ENCODE assay signal across 12 cellular contexts in genomic region chr11:82174610-82175009, GRCh38.
DNase-seq lines count a peak whose midpoint lies in the region; ATAC-seq and TF ChIP-seq lines count a peak whose summit lies in the region.
"Had no signal": no experiment of that assay in that cellular context is flagged by ENCODE, and none has a peak within 500 bp of the region (broad histone marks: within the 10 kb centered on the region; RNA-seq: fewer than 3 reads in every experiment).

No MANE protein-coding gene starts in this region.

- TF ChIP-seq CTCF in PC-3 (conservative IDR thresholded peaks at IDR 0.05; ENCODE audit: low read depth, low read length) (peak; percentile 44; the same call in 1 of the 2 replicates), glutamatergic neuron (IDR thresholded peaks at IDR 0.05; ENCODE audit: partially characterized antibody, unreplicated experiment) (peak; percentile 84)

- H3K36me3 ChIP-seq in PC-3 (ENCODE audit: low read depth, low read length): no peaks in the 10 kb centered on the region
- H3K36me3 ChIP-seq: pancreas had no signal

- peak; percentile 50 for ATAC-seq in HG02642 (IDR thresholded peaks at IDR 0.05; ENCODE audit: poor library complexity, unreplicated experiment)
- no peak for ATAC-seq in PC-3
- no peak for ATAC-seq in GM19467 (IDR thresholded peaks at IDR 0.05; ENCODE audit: unreplicated experiment)
- no peak for ATAC-seq in HG03460 (IDR thresholded peaks at IDR 0.05; ENCODE audit: unreplicated experiment)
- ATAC-seq: esophagus mucosa, pancreas had no signal

- POLR2A ChIA-PET in PC-3 (lab: Charles Lee; ENCODE audit: unreplicated experiment): no interaction called here

- no peak overlapping the region for H3K27ac Mint-ChIP-seq in glutamatergic neuron (ENCODE audit: unreplicated experiment)
- H3K27ac Mint-ChIP-seq: activated CD4-positive, alpha-beta memory T cell treated with anti-CD3 and anti-CD28 coated beads for 36 hours had no signal

- H3F3A ChIP-seq in PC-3 (ENCODE audit: low read length, unreplicated experiment): no peaks in the 10 kb centered on the region

- H3K9me3 Mint-ChIP-seq in glutamatergic neuron (ENCODE audit: unreplicated experiment): no peaks in the 10 kb centered on the region
- H3K9me3 Mint-ChIP-seq: activated CD4-positive, alpha-beta memory T cell treated with anti-CD3 and anti-CD28 coated beads for 36 hours had no signal

- H3K27me3 Mint-ChIP-seq in glutamatergic neuron (ENCODE audit: unreplicated experiment): no peaks in the 10 kb centered on the region
- H3K27me3 Mint-ChIP-seq: activated CD4-positive, alpha-beta memory T cell treated with anti-CD3 and anti-CD28 coated beads for 36 hours had no signal

- H3K4me2 ChIP-seq in PC-3 (ENCODE audit: low read length): no peak overlapping the region

- H3K9me2 ChIP-seq in PC-3 (replicated peaks; ENCODE audit: low read length): no peaks in the 10 kb centered on the region

- H3K4me3 Mint-ChIP-seq in glutamatergic neuron (ENCODE audit: unreplicated experiment): no peak overlapping the region
- H3K4me3 Mint-ChIP-seq: activated CD4-positive, alpha-beta memory T cell treated with anti-CD3 and anti-CD28 coated beads for 36 hours had no signal

- peaks cover 43% of the 10 kb centered on the region for H3K9me3 ChIP-seq in PC-3 (ENCODE audit: low read length)
- H3K9me3 ChIP-seq: pancreas had no signal

- no peak overlapping the region for H3K4me3 ChIP-seq in PC-3 (ENCODE audit: low read length)
- H3K4me3 ChIP-seq: pancreas had no signal

- CTCF ChIA-PET in PC-3 (lab: Charles Lee): no interaction called here

- no peak overlapping the region for H3K27ac ChIP-seq in PC-3 (ENCODE audit: low read length)
- H3K27ac ChIP-seq: pancreas had no signal

- intact Hi-C loops in PC-3 (cut with micrococcal nuclease): no loop called here

- H3K9ac ChIP-seq in PC-3 (ENCODE audit: low read length): no peak overlapping the region

- no peaks in the 10 kb centered on the region for H3K27me3 ChIP-seq in PC-3 (ENCODE audit: low read length)
- H3K27me3 ChIP-seq: pancreas had no signal

- no peaks in the 10 kb centered on the region for H3K79me2 ChIP-seq in PC-3 (ENCODE audit: low read length)

- no peaks in the 10 kb centered on the region for H3K36me3 Mint-ChIP-seq in glutamatergic neuron (ENCODE audit: unreplicated experiment)
- H3K36me3 Mint-ChIP-seq: activated CD4-positive, alpha-beta memory T cell treated with anti-CD3 and anti-CD28 coated beads for 36 hours had no signal

- no TSS peak for BruUV-seq in PC-3 (replicated peaks; lab: Mats Ljungman, UMichigan)

- H3K4me1 Mint-ChIP-seq in glutamatergic neuron (ENCODE audit: low read depth, unreplicated experiment): no peaks in the 10 kb centered on the region

- peak; percentile 0 for DNase-seq in ELR (ENCODE audit: low read depth)
- no peak for DNase-seq in PC-3
- DNase-seq in glutamatergic neuron: no peak
- no peak for DNase-seq in NCI-H2227 (lab: John Stamatoyannopoulos, UW; ENCODE audit: unreplicated experiment)
- no peak for DNase-seq in UCSD-AML1 (lab: John Stamatoyannopoulos, UW; ENCODE audit: unreplicated experiment)
- DNase-seq: activated CD4-positive, alpha-beta memory T cell treated with anti-CD3 and anti-CD28 coated beads for 36 hours; NCI-H1417 treated with DMSO at 0.1 percent for 48 hours; pancreas had no signal

- no peaks in the 10 kb centered on the region for H3K4me1 ChIP-seq in PC-3 (ENCODE audit: insufficient read depth, low read length)
- H3K4me1 ChIP-seq: pancreas had no signal

- no peaks in the 10 kb centered on the region for H4K20me1 ChIP-seq in PC-3 (ENCODE audit: low read length)

- no peak overlapping the region for H2AFZ ChIP-seq in PC-3 (ENCODE audit: low read length)
